ENCODE assay signal across 8 cellular contexts in the genomic region with DNA sequence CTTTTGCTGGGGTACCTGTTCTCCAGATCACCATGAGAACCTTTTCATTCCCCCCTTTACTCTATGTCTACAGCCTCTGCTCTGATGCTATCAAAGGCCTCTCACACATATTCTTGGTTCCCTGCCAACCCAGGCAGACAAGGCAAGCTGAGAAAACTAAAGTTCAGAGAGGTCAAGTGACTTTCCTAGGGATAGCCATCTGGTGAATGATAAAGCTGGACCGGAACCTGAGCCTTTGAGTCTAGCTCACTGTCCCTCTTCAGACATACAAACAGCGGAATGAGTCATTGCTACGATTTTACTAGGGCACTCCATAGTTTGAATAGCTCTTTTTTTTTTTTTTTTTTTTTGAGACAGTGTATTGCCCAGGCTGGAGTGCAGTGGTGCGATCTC.
DNase-seq lines count a peak whose midpoint lies in the region; ATAC-seq, FAIRE-seq and TF ChIP-seq lines count a peak whose summit lies in the region.

No MANE protein-coding gene starts in this region.

- DNase-seq in NCI-H82 (lab: John Stamatoyannopoulos, UW) (peak; percentile 47), NCI-H82 treated with DMSO at 0.1 percent for 48 hours (lab: John Stamatoyannopoulos, UW; ENCODE audit: unreplicated experiment) (no peak), T-helper 9 cell (peak; percentile 15), left ventricle myocardium superior (no peak), upper lobe of left lung (peak in 1 of 2 donors; percentile 39), GM19239 (ENCODE audit: insufficient read length, low spot score) (no peak), cerebellar nuclear complex (lab: John Stamatoyannopoulos, UW) (no peak), AML-193 (lab: John Stamatoyannopoulos, UW) (no peak)

- H3K9me3 ChIP-seq in upper lobe of left lung: no peaks in the 10 kb centered on the region

- TF ChIP-seq EP300 in upper lobe of left lung (IDR thresholded peaks at IDR 0.05): peak in 1 of 4 donors; percentile 41

- peak; percentile 69 for ATAC-seq in left ventricle myocardium superior
- ATAC-seq in upper lobe of left lung (ENCODE audit: low FRiP score in 2 of 2): peak; percentile 65 to 82

- WGBS in upper lobe of left lung, 2 donors: 38 to 54% methylated on average over 4 of the region's 4 CpGs

- H3K27me3 ChIP-seq in upper lobe of left lung: no peaks in the 10 kb centered on the region

- H3K27ac ChIP-seq in upper lobe of left lung: peak overlapping the region; percentile 55 to 71 (median 60)

- peak overlapping the region in 1 of 4 donors; percentile 9 for H3K4me3 ChIP-seq in upper lobe of left lung

- TF ChIP-seq CTCF in upper lobe of left lung (IDR thresholded peaks at IDR 0.05): no peak

- intact Hi-C loops in left ventricle myocardium superior (cut with micrococcal nuclease): no loop called here

- H3K4me1 ChIP-seq in upper lobe of left lung: peaks cover 26 to 34% (median 30%) of the 10 kb centered on the region in 4 donors

- no peak for TF ChIP-seq POLR2A in upper lobe of left lung (IDR thresholded peaks at IDR 0.05)

- no peak for FAIRE-seq in GM19239 (lab: Jason Lieb, UNC)

- no peaks in the 10 kb centered on the region for H3K36me3 ChIP-seq in upper lobe of left lung

Comparison
In these comparisons a context has a peak if more than half of its experiments do, and no peak if none do; other contexts are left out.
1. DNase-seq: peak in NCI-H82 (single experiment) and T-helper 9 cell (single experiment); none in NCI-H82 treated with DMSO at 0.1 percent for 48 hours (single experiment), left ventricle myocardium superior (single experiment), GM19239 (single experiment), cerebellar nuclear complex (0 of 2) and AML-193 (0 of 2).